In the genomic region with DNA sequence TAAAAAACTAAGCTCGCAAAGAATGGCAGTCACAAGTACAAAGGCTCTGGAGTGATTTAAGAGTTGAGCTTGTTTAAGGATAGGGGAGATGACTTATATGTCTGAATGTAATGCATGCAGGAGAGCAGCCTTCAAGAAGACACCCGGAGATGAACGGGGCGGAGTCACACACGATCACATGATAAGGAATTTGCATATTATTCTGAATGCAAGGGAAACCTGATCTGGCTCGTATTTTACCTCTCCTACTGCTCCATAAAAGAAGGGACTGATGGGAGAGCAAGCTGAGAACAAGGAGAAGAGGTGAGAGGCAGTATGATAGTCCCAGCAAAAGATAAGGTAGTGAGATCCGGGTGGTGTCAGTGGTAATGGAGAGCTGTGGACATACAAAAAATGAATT, we compare ENCODE assay signal across 23 cellular contexts. TPM values are rescaled to one million over a fixed set of nuclear protein-coding genes. Genes with fewer than 3 reads are reported as not detected.
DNase-seq lines count a peak whose midpoint lies in the region; ATAC-seq, FAIRE-seq and TF ChIP-seq lines count a peak whose summit lies in the region.
"Had no signal": no experiment of that assay in that cellular context is flagged by ENCODE, and none has a peak within 500 bp of the region (broad histone marks: within the 10 kb centered on the region; RNA-seq: fewer than 3 reads in every experiment).

No MANE protein-coding gene starts in this region.

- H4K20me1 ChIP-seq in keratinocyte (ENCODE audit: control insufficient read depth, extremely low read depth, insufficient read depth, low read length) = no peaks in the 10 kb centered on the region

- dilution Hi-C loops in keratinocyte (cut with MboI; ENCODE audit: extremely low pct_ligation_motif_present, low sequenced_read_pairs) = no loop called here

- peaks cover 31% of the 10 kb centered on the region for H3K79me2 ChIP-seq in keratinocyte (ENCODE audit: control insufficient read depth, insufficient read depth, low read length)

- H3K36me3 ChIP-seq in A673 (ENCODE audit: insufficient read depth, low read length, poor library complexity, severe bottlenecking) (no peaks in the 10 kb centered on the region), keratinocyte (ENCODE audit: control insufficient read depth in 2 of 2, extremely low read depth in 1 of 2, insufficient read depth in 2 of 2, low read length in 2 of 2) (no peaks in the 10 kb centered on the region), aorta (ENCODE audit: control insufficient read depth in 1 of 2, insufficient read depth in 2 of 2, low read length in 1 of 2) (no peaks in the 10 kb centered on the region), esophagus muscularis mucosa (no peaks in the 10 kb centered on the region)
- H3K36me3 ChIP-seq: Peyer's patch, sigmoid colon, SJSA1, stomach had no signal

- H3K4me3 ChIP-seq in A673 (ENCODE audit: low read depth, low read length, poor library complexity, severe bottlenecking) (no peak overlapping the region), keratinocyte (ENCODE audit: control insufficient read depth in 2 of 3, extremely low read depth in 1 of 3, insufficient read depth in 2 of 3, low read depth in 1 of 3, low read length in 3 of 3) (peak overlapping the region; percentile 7 to 45 (median 41)), aorta (ENCODE audit: low read length in 2 of 2) (no peak overlapping the region), esophagus muscularis mucosa (no peak overlapping the region)
- H3K4me3 ChIP-seq: lung, Peyer's patch, sigmoid colon, SJSA1, stomach, tibial nerve had no signal

- DNase-seq in A673 (ENCODE audit: low spot score) (peak; percentile 65), H54 (ENCODE audit: insufficient read length, low spot score) (no peak), OCI-M1 (lab: John Stamatoyannopoulos, UW) (peak; percentile 59), keratinocyte (ENCODE audit: low read depth, low spot score) (no peak), aorta (no peak), esophagus muscularis mucosa (ENCODE audit: extremely low spot score) (no peak)
- DNase-seq: activated CD8-positive, alpha-beta T cell treated with anti-CD3 and anti-CD28 coated beads, Interleukin-2, amount 10 ng/mL, durations not matched to agents 7 days and 5 days; activated gamma-delta T cell treated with Interleukin-2 at 50 U/mL for 16 hours; foreskin melanocyte; GOT3; NCI-H1694 treated with DMSO at 0.1 percent for 48 hours; Peyer's patch; sigmoid colon; stomach had no signal

- TF ChIP-seq CTCF in A673 (conservative IDR thresholded peaks at IDR 0.05; ENCODE audit: low read depth, low read length) (no peak), keratinocyte (optimal IDR thresholded peaks at IDR 0.05 in 1 of 3, IDR thresholded peaks at IDR 0.05 in 1 of 3, conservative IDR thresholded peaks at IDR 0.05 in 1 of 3; ENCODE audit: extremely low read depth in 1 of 3, insufficient read depth in 2 of 3, low read length in 3 of 3) (no peak), esophagus muscularis mucosa (IDR thresholded peaks at IDR 0.05) (no peak)

- ATAC-seq in aorta (ENCODE audit: low FRiP score) (no peak), GM18511 (IDR thresholded peaks at IDR 0.05; ENCODE audit: unreplicated experiment) (no peak), GM19455 (IDR thresholded peaks at IDR 0.05; ENCODE audit: unreplicated experiment) (no peak)
- ATAC-seq: activated CD8-positive, alpha-beta T cell treated with anti-CD3 and anti-CD28 coated beads, Interleukin-2, amount 10 ng/mL, durations not matched to agents 7 days and 5 days had no signal

- CTCF ChIA-PET in A673 (lab: Charles Lee) = no interaction called here

- peak overlapping the region; percentile 27 for H2AFZ ChIP-seq in keratinocyte (ENCODE audit: control insufficient read depth, low read length)

- intact Hi-C loops in A673 (cut with micrococcal nuclease; ENCODE audit: unreplicated experiment) = no loop called here
- intact Hi-C loops in aorta (cut with DNase I) = no loop called here
- intact Hi-C loops in esophagus muscularis mucosa (cut with DNase I) = no loop called here

- WGBS in aorta, 2 donors = 93% methylated on average over 7 of the region's 7 CpGs
- 90% methylated on average over 7 of the region's 7 CpGs for WGBS in esophagus muscularis mucosa

- H3K9me1 ChIP-seq in keratinocyte (ENCODE audit: control insufficient read depth, extremely low read depth, insufficient read depth, low read length) = no peaks in the 10 kb centered on the region

- H3K27ac ChIP-seq in A673 (ENCODE audit: low read depth, low read length, poor library complexity, severe bottlenecking) (no peak overlapping the region), keratinocyte (ENCODE audit: control insufficient read depth, insufficient read depth, low read length) (peak overlapping the region; percentile 58), aorta (ENCODE audit: low read depth in 1 of 2, low read length in 2 of 2) (no peak overlapping the region), esophagus muscularis mucosa (replicated peaks in 1 of 4) (no peak overlapping the region)
- H3K27ac ChIP-seq: epithelial cell of prostate, KMS-11, Peyer's patch, sigmoid colon, SJSA1 had no signal

- TF ChIP-seq EP300 in esophagus muscularis mucosa (IDR thresholded peaks at IDR 0.05) = no peak

- POLR2A ChIA-PET in A673 (lab: Charles Lee; ENCODE audit: low non-redundant PET) = no interaction called here

- H3K9ac ChIP-seq in keratinocyte (ENCODE audit: control insufficient read depth, extremely low read depth, insufficient read depth, low read length) = no peak overlapping the region
- H3K9ac ChIP-seq: KMS-11 had no signal

- peaks cover 7% of the 10 kb centered on the region for H3K4me1 ChIP-seq in A673 (ENCODE audit: insufficient read depth, low read length, poor library complexity, severe bottlenecking)
- H3K4me1 ChIP-seq in keratinocyte (ENCODE audit: control insufficient read depth, extremely low read depth, insufficient read depth, low read length) = peaks cover 19% of the 10 kb centered on the region
- H3K4me1 ChIP-seq in aorta (ENCODE audit: control insufficient read depth in 1 of 2, insufficient read depth in 2 of 2, low read length in 2 of 2) = no peaks in the 10 kb centered on the region
- H3K4me1 ChIP-seq in esophagus muscularis mucosa = peaks cover 14 to 28% (median 15%) of the 10 kb centered on the region in 4 donors
- H3K4me1 ChIP-seq: Peyer's patch, sigmoid colon, SJSA1 had no signal

- no TSS peak for BruUV-seq in A673 (replicated peaks; lab: Mats Ljungman, UMichigan)

- H3K4me2 ChIP-seq in keratinocyte (ENCODE audit: control insufficient read depth, extremely low read depth, insufficient read depth, low read depth, low read length) = peak overlapping the region; percentile 68
- H3K4me2 ChIP-seq: KMS-11 had no signal

- TF ChIP-seq POLR2A in H54 (IDR thresholded peaks at IDR 0.05; ENCODE audit: low read depth, low read length) (no peak), esophagus muscularis mucosa (IDR thresholded peaks at IDR 0.05; ENCODE audit: low read depth) (no peak)

- H3K27me3 ChIP-seq in A673 (replicated peaks; ENCODE audit: insufficient read depth, low read depth, low read length, poor library complexity) (no peaks in the 10 kb centered on the region), keratinocyte (ENCODE audit: control insufficient read depth, extremely low read depth, insufficient read depth, low read length) (no peaks in the 10 kb centered on the region), aorta (ENCODE audit: control insufficient read depth in 1 of 2, insufficient read depth in 2 of 2, low read length in 1 of 2) (no peaks in the 10 kb centered on the region), esophagus muscularis mucosa (no peaks in the 10 kb centered on the region)
- H3K27me3 ChIP-seq: Peyer's patch, sigmoid colon, stomach, tibial nerve had no signal

- H3K9me3 ChIP-seq in A673 (ENCODE audit: low read depth, low read length, poor library complexity, severe bottlenecking) (no peaks in the 10 kb centered on the region), keratinocyte (ENCODE audit: control insufficient read depth, low read depth, low read length) (peaks cover 3% of the 10 kb centered on the region), aorta (ENCODE audit: control insufficient read depth, low read length) (no peaks in the 10 kb centered on the region), esophagus muscularis mucosa (no peaks in the 10 kb centered on the region)
- H3K9me3 ChIP-seq: Peyer's patch, sigmoid colon, stomach, tibial nerve had no signal

- FAIRE-seq in H54 (lab: Jason Lieb, UNC) (peak; percentile 36), keratinocyte (lab: Jason Lieb, UNC) (peak; percentile 90)
- FAIRE-seq: G401.6, HTR-8/SVneo had no signal

RNA-seq across cellular contexts. Expression of gene TBC1D4, which starts 12.9 kb away (rescaled TPM):
- total RNA-seq in A673 (2021) = 9.8 and 10.6 TPM in 2 replicates
- polyA plus RNA-seq in keratinocyte = 14.2 to 18.7 TPM (median 16.6 TPM) in 3 replicates
- polyA plus RNA-seq in keratinocyte (2011; ENCODE audit: low read depth) = 30.1 TPM
- 10.9 and 11.1 TPM in 2 replicates for polyA plus RNA-seq in keratinocyte (2011; cell fraction: cytosol; rRNA removed)
- polyA plus RNA-seq in keratinocyte (2011; cell fraction: nucleus; rRNA removed) = 22.4 and 24.4 TPM in 2 replicates
- 6.7 and 11.5 TPM in 2 replicates for polyA plus RNA-seq in keratinocyte (2012; ENCODE audit: low replicate concordance)
- polyA minus RNA-seq in keratinocyte = 23.7 to 36.2 TPM (median 32.1 TPM) in 3 replicates
- polyA minus RNA-seq in keratinocyte (2011; cell fraction: cytosol; rRNA and poly(A)+ RNA removed) = 21.7 TPM
- 34.5 and 37.9 TPM in 2 replicates for polyA minus RNA-seq in keratinocyte (2011; cell fraction: nucleus; rRNA and poly(A)+ RNA removed)
- total RNA-seq in aorta = 10 to 100 TPM in 1 of 2 donors, 1 to 10 TPM in 1; 9.1 to 16.3 TPM
- 1 to 10 TPM; 1.4 to 3.3 TPM for polyA plus RNA-seq in aorta
- 10 to 100 TPM; 14.2 to 32.0 (median 20.6) TPM for total RNA-seq in esophagus muscularis mucosa

Comparison
In these comparisons a context has a peak if more than half of its experiments do, and no peak if none do; other contexts are left out.
1. DNase-seq: peak in A673 (single experiment) and OCI-M1 (single experiment); none in H54 (single experiment), keratinocyte (single experiment), aorta (0 of 2) and esophagus muscularis mucosa (single experiment).
2. H3K4me3 ChIP-seq: peak in keratinocyte (3 of 3); none in A673 (single experiment), aorta (0 of 2) and esophagus muscularis mucosa (0 of 4).